23 cellular contexts compared by ENCODE assay signal in the genomic region with DNA sequence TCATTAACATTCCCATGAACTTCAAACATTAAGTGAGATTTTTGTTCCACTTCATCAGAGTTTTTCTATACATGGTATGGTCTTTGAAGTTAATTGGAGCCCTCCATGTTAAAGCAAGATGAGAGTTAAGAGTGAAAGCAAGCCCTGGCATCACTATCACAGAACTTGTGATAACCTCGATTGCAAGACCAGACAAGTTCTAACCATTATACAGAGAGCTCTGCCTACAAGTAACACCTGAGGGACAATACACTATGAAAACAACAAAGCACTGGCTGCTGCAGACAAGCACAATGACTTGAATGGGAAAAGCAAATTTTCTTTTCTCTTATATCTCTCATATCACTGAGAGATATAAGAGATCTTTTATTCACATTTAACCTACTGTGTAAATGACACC.
"Had no signal": no experiment of that assay in that cellular context is flagged by ENCODE, and none has a peak within 500 bp of the region (broad histone marks: within the 10 kb centered on the region; RNA-seq: fewer than 3 reads in every experiment).

No MANE protein-coding gene starts in this region.

- H3K36me3 Mint-ChIP-seq: naive thymus-derived CD4-positive, alpha-beta T cell; stimulated activated naive B cell treated with anti-CD40 and anti-IgM and Interleukin-4, amounts not matched to agents 10 μg/mL and 1 μg/mL and 100 μg/mL, for 72 hours had no signal

- H3K27ac ChIP-seq: hepatocyte, parathyroid adenoma, prostate gland, spleen, testis, tibial nerve, upper lobe of right lung, vagina had no signal

- H3K27ac Mint-ChIP-seq: dendritic cell treated with granulocyte-macrophage colony-stimulating factor and Interleukin-4, amounts not matched to agents 40 ng/mL and 50 ng/mL, for 4 days; effector memory CD8-positive, alpha-beta T cell; naive thymus-derived CD4-positive, alpha-beta T cell; nephron progenitor cell; stimulated activated naive B cell treated with anti-CD40 and anti-IgM and Interleukin-4, amounts not matched to agents 10 μg/mL and 1 μg/mL and 100 μg/mL, for 72 hours; stimulated activated naive CD8-positive, alpha-beta T cell treated with anti-CD3 and anti-CD28 coated beads, Interleukin-15, amount 100 ng/mL, for 72 hours had no signal

- H3K4me1 ChIP-seq: parathyroid adenoma, prostate gland, spleen, testis, tibial nerve, upper lobe of right lung, vagina had no signal

- H3K27me3 ChIP-seq: hepatocyte, spleen, testis, tibial nerve, upper lobe of right lung, vagina had no signal

- H3K79me2 ChIP-seq: hepatocyte, parathyroid adenoma had no signal

- H3K9ac ChIP-seq: parathyroid adenoma had no signal

- H3K4me2 ChIP-seq: hepatocyte had no signal

- H3K27me3 Mint-ChIP-seq: dendritic cell treated with granulocyte-macrophage colony-stimulating factor and Interleukin-4, amounts not matched to agents 40 ng/mL and 50 ng/mL, for 4 days; effector memory CD8-positive, alpha-beta T cell; naive thymus-derived CD4-positive, alpha-beta T cell; stimulated activated naive CD8-positive, alpha-beta T cell treated with anti-CD3 and anti-CD28 coated beads, Interleukin-15, amount 100 ng/mL, for 72 hours had no signal

- H3K9me3 Mint-ChIP-seq: dendritic cell treated with granulocyte-macrophage colony-stimulating factor and Interleukin-4, amounts not matched to agents 40 ng/mL and 50 ng/mL, for 4 days; nephron progenitor cell; stimulated activated naive CD8-positive, alpha-beta T cell treated with anti-CD3 and anti-CD28 coated beads, Interleukin-15, amount 100 ng/mL, for 72 hours had no signal

- H3K4me3 ChIP-seq: hepatocyte, lung, prostate gland, spleen, testis, tibial nerve, upper lobe of right lung, vagina had no signal

- H3K36me3 ChIP-seq: prostate gland, spleen, tibial nerve, upper lobe of right lung, vagina had no signal

- H3K4me1 Mint-ChIP-seq: naive thymus-derived CD4-positive, alpha-beta T cell; nephron progenitor cell; stimulated activated naive B cell treated with anti-CD40 and anti-IgM and Interleukin-4, amounts not matched to agents 10 μg/mL and 1 μg/mL and 100 μg/mL, for 72 hours; stimulated activated naive CD8-positive, alpha-beta T cell treated with anti-CD3 and anti-CD28 coated beads, Interleukin-15, amount 100 ng/mL, for 72 hours had no signal

- DNase-seq: effector memory CD8-positive, alpha-beta T cell; erythroblast; foreskin melanocyte; head of caudate nucleus; left colon; left ventricle myocardium superior; naive thymus-derived CD4-positive, alpha-beta T cell; nephron progenitor cell; spleen; stimulated activated CD4-positive, alpha-beta T cell treated with anti-CD3 and anti-CD28 coated beads, Interleukin-15, amount 100 ng/mL, for 24 hours; stimulated activated CD4-positive, alpha-beta T cell treated with anti-CD3 and anti-CD28 coated beads, Interleukin-1b, Interleukin-23, amount 100 ng/mL, for 48 hours; stimulated activated CD4-positive, alpha-beta T cell treated with anti-CD3 and anti-CD28 coated beads, Interleukin-4, amount 100 ng/mL, for 24 hours; stimulated activated naive B cell treated with anti-CD40 and anti-IgM and Interleukin-4, amounts not matched to agents 10 μg/mL and 1 μg/mL and 100 μg/mL, for 72 hours; stimulated activated naive CD8-positive, alpha-beta T cell treated with anti-CD3 and anti-CD28 coated beads, Interleukin-15, amount 100 ng/mL, for 72 hours; testis; upper lobe of right lung had no signal

- H3K4me3 Mint-ChIP-seq: dendritic cell treated with granulocyte-macrophage colony-stimulating factor and Interleukin-4, amounts not matched to agents 40 ng/mL and 50 ng/mL, for 4 days; effector memory CD8-positive, alpha-beta T cell; naive thymus-derived CD4-positive, alpha-beta T cell; nephron progenitor cell; stimulated activated naive B cell treated with anti-CD40 and anti-IgM and Interleukin-4, amounts not matched to agents 10 μg/mL and 1 μg/mL and 100 μg/mL, for 72 hours; stimulated activated naive CD8-positive, alpha-beta T cell treated with anti-CD3 and anti-CD28 coated beads, Interleukin-15, amount 100 ng/mL, for 72 hours had no signal
